15 cellular contexts compared by ENCODE assay signal in genomic region chr1:155300553-155301329, GRCh38. TPM values are rescaled to one million over a fixed set of nuclear protein-coding genes. Genes with fewer than 3 reads are reported as not detected.
DNase-seq lines count a peak whose midpoint lies in the region; ATAC-seq and TF ChIP-seq lines count a peak whose summit lies in the region.
"Had no signal": no experiment of that assay in that cellular context is flagged by ENCODE, and none has a peak within 500 bp of the region (broad histone marks: within the 10 kb centered on the region; RNA-seq: fewer than 3 reads in every experiment).

No MANE protein-coding gene starts in this region.

- H3K4me1 ChIP-seq in mucosa of descending colon (ENCODE audit: low read depth), result peaks cover 3% of the 10 kb centered on the region

- no peaks in the 10 kb centered on the region for H3K36me3 ChIP-seq in mucosa of descending colon (ENCODE audit: low read depth)

- no peak overlapping the region for H3K4me3 ChIP-seq in mucosa of descending colon

- ATAC-seq in activated T-cell treated with anti-CD3 and anti-CD28 coated beads, Interleukin-2, amount 50 U/mL, for 72 hours (replicated peaks in 1 of 2), result no peak
- peak; percentile 79 for ATAC-seq in mucosa of descending colon
- no peak for ATAC-seq in GM18511 (IDR thresholded peaks at IDR 0.05; ENCODE audit: unreplicated experiment)

- no peaks in the 10 kb centered on the region for H3K4me1 Mint-ChIP-seq in activated T-cell treated with anti-CD3 and anti-CD28 coated beads, Interleukin-2, amount 50 U/mL, for 24 hours (ENCODE audit: low read depth)
- no peaks in the 10 kb centered on the region for H3K4me1 Mint-ChIP-seq in activated T-cell treated with anti-CD3 and anti-CD28 coated beads, Interleukin-2, amount 50 U/mL, for 72 hours (ENCODE audit: low read depth)

- H3K4me3 Mint-ChIP-seq in activated T-cell treated with anti-CD3 and anti-CD28 coated beads, Interleukin-2, amount 50 U/mL, for 24 hours, result no peak overlapping the region
- no peak overlapping the region for H3K4me3 Mint-ChIP-seq in activated T-cell treated with anti-CD3 and anti-CD28 coated beads, Interleukin-2, amount 50 U/mL, for 72 hours

- TF ChIP-seq CTCF in mucosa of descending colon (IDR thresholded peaks at IDR 0.05), result no peak

- no peaks in the 10 kb centered on the region for H3K9me3 ChIP-seq in mucosa of descending colon

- no peaks in the 10 kb centered on the region for H3K36me3 Mint-ChIP-seq in activated T-cell treated with anti-CD3 and anti-CD28 coated beads, Interleukin-2, amount 50 U/mL, for 24 hours (ENCODE audit: low read depth)
- no peaks in the 10 kb centered on the region for H3K36me3 Mint-ChIP-seq in activated T-cell treated with anti-CD3 and anti-CD28 coated beads, Interleukin-2, amount 50 U/mL, for 72 hours (ENCODE audit: insufficient read depth in 2 of 2)

- no peaks in the 10 kb centered on the region for H3K9me3 Mint-ChIP-seq in activated T-cell treated with anti-CD3 and anti-CD28 coated beads, Interleukin-2, amount 50 U/mL, for 24 hours
- H3K9me3 Mint-ChIP-seq in activated T-cell treated with anti-CD3 and anti-CD28 coated beads, Interleukin-2, amount 50 U/mL, for 72 hours, result no peaks in the 10 kb centered on the region

- intact Hi-C loops in mucosa of descending colon (cut with DNase I, micrococcal nuclease), result no loop called here

- H3K27ac Mint-ChIP-seq in activated T-cell treated with anti-CD3 and anti-CD28 coated beads, Interleukin-2, amount 50 U/mL, for 24 hours, result peak overlapping the region; percentile 15
- no peak overlapping the region for H3K27ac Mint-ChIP-seq in activated T-cell treated with anti-CD3 and anti-CD28 coated beads, Interleukin-2, amount 50 U/mL, for 72 hours

- no peak for DNase-seq in activated T-cell treated with anti-CD3 and anti-CD28 coated beads, Interleukin-2, amount 50 U/mL, for 24 hours
- DNase-seq in activated T-cell treated with anti-CD3 and anti-CD28 coated beads, Interleukin-2, amount 50 U/mL, for 72 hours, result no peak
- DNase-seq in mucosa of descending colon (peak in 2 of 3 donors; percentile 61 to 68), DMS53 treated with DMSO at 0.1 percent for 48 hours (lab: John Stamatoyannopoulos, UW; ENCODE audit: unreplicated experiment) (no peak), SHP77 (lab: John Stamatoyannopoulos, UW) (no peak)
- DNase-seq: DMS 273 treated with DMSO at 0.1 percent for 48 hours, EL, H7, Karpas-422, MM.1S, NCI-H1105, NCI-H187 treated with DMSO at 0.1 percent for 48 hours, NCI-H510A treated with DMSO at 0.1 percent for 48 hours, SIG-M5 had no signal

- H3K27me3 Mint-ChIP-seq in activated T-cell treated with anti-CD3 and anti-CD28 coated beads, Interleukin-2, amount 50 U/mL, for 24 hours, result peaks cover 21% of the 10 kb centered on the region
- peaks cover 19% of the 10 kb centered on the region for H3K27me3 Mint-ChIP-seq in activated T-cell treated with anti-CD3 and anti-CD28 coated beads, Interleukin-2, amount 50 U/mL, for 72 hours (ENCODE audit: low read depth)

RNA-seq across cellular contexts. Expression of gene PKLR, which starts 0.5 kb away (rescaled TPM):
- total RNA-seq in activated T-cell treated with anti-CD3 and anti-CD28 coated beads, Interleukin-2, amount 50 U/mL, for 72 hours, result not detected
- total RNA-seq in mucosa of descending colon, result 1 to 10 TPM in 2 of 3 donors, under 1 TPM in 1; 0.63 to 2.0 (median 1.5) TPM

RNA-seq across cellular contexts. Expression of gene FDPS, which starts 7.9 kb away (rescaled TPM):
- total RNA-seq in activated T-cell treated with anti-CD3 and anti-CD28 coated beads, Interleukin-2, amount 50 U/mL, for 72 hours, result 100 to 1,000 TPM; 182 to 184 TPM
- 100 to 1,000 TPM; 130 to 244 (median 222) TPM for total RNA-seq in mucosa of descending colon

RNA-seq across cellular contexts. Expression of gene RUSC1, which starts 20.0 kb away (rescaled TPM):
- 10 to 100 TPM; 20.5 to 26.8 TPM for total RNA-seq in activated T-cell treated with anti-CD3 and anti-CD28 coated beads, Interleukin-2, amount 50 U/mL, for 72 hours
- 10 to 100 TPM; 58.9 to 79.4 (median 60.6) TPM for total RNA-seq in mucosa of descending colon

RNA-seq across cellular contexts. Expression of gene HCN3, which starts 23.5 kb away (rescaled TPM):
- total RNA-seq in activated T-cell treated with anti-CD3 and anti-CD28 coated beads, Interleukin-2, amount 50 U/mL, for 72 hours, result 1 to 10 TPM; 3.6 to 4.1 TPM
- 10 to 100 TPM; 10.3 to 15.6 (median 10.8) TPM for total RNA-seq in mucosa of descending colon

RNA-seq across cellular contexts. Expression of gene CLK2, which starts 27.4 kb away (rescaled TPM):
- 10 to 100 TPM; 72.4 to 77.9 TPM for total RNA-seq in activated T-cell treated with anti-CD3 and anti-CD28 coated beads, Interleukin-2, amount 50 U/mL, for 72 hours
- 10 to 100 TPM; 43.7 to 51.7 (median 47.8) TPM for total RNA-seq in mucosa of descending colon

Comparison
In these comparisons a context has a peak if more than half of its experiments do, and no peak if none do; other contexts are left out.
1. DNase-seq: peak in mucosa of descending colon (2 of 3); none in activated T-cell treated with anti-CD3 and anti-CD28 coated beads, Interleukin-2, amount 50 U/mL, for 24 hours (single experiment), activated T-cell treated with anti-CD3 and anti-CD28 coated beads, Interleukin-2, amount 50 U/mL, for 72 hours (0 of 2), DMS53 treated with DMSO at 0.1 percent for 48 hours (single experiment) and SHP77 (0 of 2).